26 cellular contexts compared by ENCODE assay signal in the genomic region with DNA sequence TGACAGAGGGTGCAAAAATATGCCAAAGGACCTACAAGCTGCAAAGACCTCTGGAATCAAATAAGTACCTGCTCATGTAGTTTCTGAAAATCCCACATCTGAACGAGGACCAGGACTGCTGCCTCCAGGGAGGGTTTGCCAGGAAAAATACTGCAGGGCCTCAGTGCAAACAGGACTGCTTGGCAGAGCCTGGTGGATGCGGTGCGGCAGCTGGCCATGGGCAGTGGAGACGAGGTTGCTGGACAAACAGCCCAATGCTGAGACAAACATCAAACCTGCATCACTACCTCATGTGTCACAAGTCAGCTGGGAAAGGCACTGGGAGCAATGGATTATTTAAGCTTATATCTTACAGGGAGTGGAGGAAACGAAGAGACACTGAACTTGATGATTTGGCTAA.
"Had no signal": no experiment of that assay in that cellular context is flagged by ENCODE, and none has a peak within 500 bp of the region (broad histone marks: within the 10 kb centered on the region; RNA-seq: fewer than 3 reads in every experiment).

No MANE protein-coding gene starts in this region.

- H3K4me1 ChIP-seq: heart right ventricle, left ventricle myocardium inferior, neural progenitor cell, parathyroid adenoma, right atrium auricular region, right lobe of liver, stomach, thyroid gland, transverse colon, upper lobe of left lung had no signal

- H3K4me3 ChIP-seq: heart right ventricle, hepatocyte, left ventricle myocardium inferior, lung, neural progenitor cell, right atrium auricular region, right lobe of liver, skin epidermis, stomach, testis, thyroid gland, transverse colon, upper lobe of left lung had no signal

- H3K9ac ChIP-seq: neural progenitor cell, parathyroid adenoma had no signal

- H2AFZ ChIP-seq: hepatocyte, neural progenitor cell, parathyroid adenoma had no signal

- H3K27ac ChIP-seq: heart right ventricle, hepatocyte, left ventricle myocardium inferior, neural progenitor cell, neutrophil, parathyroid adenoma, right atrium auricular region, right lobe of liver, skin epidermis, stomach, testis, thyroid gland, transverse colon, upper lobe of left lung had no signal

- H3K27me3 ChIP-seq: heart right ventricle, hepatocyte, neural progenitor cell, neutrophil, right atrium auricular region, right lobe of liver, stomach, testis, thyroid gland, transverse colon, upper lobe of left lung had no signal

- DNase-seq: heart right ventricle; islet precursor cell; left ventricle myocardium inferior; naive B cell; natural killer cell; nephron progenitor cell; occipital lobe; right lobe of liver; stimulated activated CD4-positive, alpha-beta T cell treated with anti-CD3 and anti-CD28 coated beads, Interleukin-12 subunit alpha, Interleukin-12 subunit beta, amount 100 ng/mL, for 4 hours; stimulated activated CD4-positive, alpha-beta T cell treated with anti-CD3 and anti-CD28 coated beads, Interleukin-15, amount 100 ng/mL, for 24 hours; stimulated activated CD4-positive, alpha-beta T cell treated with anti-CD3 and anti-CD28 coated beads, Interleukin-2, amount 100 ng/mL, for 24 hours; stimulated activated CD4-positive, alpha-beta T cell treated with anti-CD3 and anti-CD28 coated beads, Interleukin-4, amount 100 ng/mL, for 1 hour; stimulated activated naive B cell treated with anti-CD40 and anti-IgM and Interleukin-4, amounts not matched to agents 10 μg/mL and 1 μg/mL and 100 μg/mL, for 72 hours; stimulated activated naive CD8-positive, alpha-beta T cell treated with anti-CD3 and anti-CD28 coated beads, Interleukin-15, Interleukin-2, amounts not matched to agents 100 U/mL and 50 U/mL, for 24 hours; stomach; testis; thyroid gland; transverse colon had no signal

- H3K36me3 ChIP-seq: heart right ventricle, left ventricle myocardium inferior, neural progenitor cell, neutrophil, right atrium auricular region, right lobe of liver, stomach, thyroid gland, transverse colon, upper lobe of left lung had no signal

- H3K4me2 ChIP-seq: hepatocyte, neural progenitor cell had no signal

- H3K9me3 ChIP-seq: left ventricle myocardium inferior, neutrophil, right atrium auricular region, right lobe of liver, stomach, testis, thyroid gland, transverse colon, upper lobe of left lung had no signal

- H3K79me2 ChIP-seq: hepatocyte, parathyroid adenoma had no signal
